In genomic region chr3:44729384-44729910, GRCh38 we compare ENCODE assay signal across 1 cellular context.
TF ChIP-seq lines count a peak whose summit lies in the region.

Gene ZNF501, plus strand, starts transcription at chr3:44729635. Its CDS starts 4,787 bp downstream, at chr3:44734422.

TF ChIP-seq in HepG2, 621 proteins besides CTCF, POLR2A, EP300 and RAD21 (continued from another document and continues in another):
- TF ChIP-seq MEIS2 (CRISPR knock-in tag; IDR thresholded peaks at IDR 0.05) (peak; percentile 52), PBX3 (CRISPR knock-in tag; IDR thresholded peaks at IDR 0.05; ENCODE audit: borderline replicate concordance) (no peak), TCF7L2 (IDR thresholded peaks at IDR 0.05; ENCODE audit: low read depth, low read length) (no peak), KDM2A (CRISPR knock-in tag; IDR thresholded peaks at IDR 0.05; ENCODE audit: borderline replicate concordance, low read depth) (peak; percentile 96), ZNF446 (CRISPR knock-in tag; IDR thresholded peaks at IDR 0.05) (no peak), ATF7 (IDR thresholded peaks at IDR 0.05) (peak; percentile 34; the same call in 1 of the 2 replicates), ATF7 (CRISPR knock-in tag; IDR thresholded peaks at IDR 0.05) (peak; percentile 84; the same call in 1 of the 2 replicates), CHCHD3 (CRISPR knock-in tag; IDR thresholded peaks at IDR 0.05) (no peak), SIN3B (IDR thresholded peaks at IDR 0.05; ENCODE audit: low read length) (peak; percentile 42; the same call in 1 of the 2 replicates), ZNF160 (CRISPR knock-in tag; IDR thresholded peaks at IDR 0.05) (no peak), ZNF343 (CRISPR knock-in tag; IDR thresholded peaks at IDR 0.05) (no peak), HNRNPK (IDR thresholded peaks at IDR 0.05; ENCODE audit: low read depth, low read length, poor library complexity, severe bottlenecking) (no peak), ZNF614 (CRISPR knock-in tag; IDR thresholded peaks at IDR 0.05; ENCODE audit: borderline replicate concordance) (peak; percentile 91; the same call in 1 of the 2 replicates), PHF20 (CRISPR knock-in tag; IDR thresholded peaks at IDR 0.05) (peak; percentile 99), ZNF124 (CRISPR knock-in tag; IDR thresholded peaks at IDR 0.05) (peak; percentile 76; the same call in 1 of the 2 replicates), HCFC1 (IDR thresholded peaks at IDR 0.05; ENCODE audit: low read depth, low read length) (peak; percentile 73), MYC (CRISPR knock-in tag; IDR thresholded peaks at IDR 0.05; ENCODE audit: borderline replicate concordance) (peak; percentile 90), ZNF747 (CRISPR knock-in tag; IDR thresholded peaks at IDR 0.05; ENCODE audit: borderline replicate concordance) (no peak; the same call in 1 of the 2 replicates), NRL (CRISPR knock-in tag; IDR thresholded peaks at IDR 0.05; ENCODE audit: borderline replicate concordance) (peak; percentile 78; the same call in 1 of the 2 replicates), HMG20A (CRISPR knock-in tag; IDR thresholded peaks at IDR 0.05; ENCODE audit: borderline replicate concordance) (no peak), ETV5 (CRISPR knock-in tag; IDR thresholded peaks at IDR 0.05; ENCODE audit: borderline replicate concordance) (peak; percentile 77), SRSF9 (IDR thresholded peaks at IDR 0.05; ENCODE audit: borderline replicate concordance, insufficient read depth, low read depth, low read length, poor library complexity, severe bottlenecking) (no peak), ZNF646 (CRISPR knock-in tag; IDR thresholded peaks at IDR 0.05) (no peak), SRF (IDR thresholded peaks at IDR 0.05; ENCODE audit: low read depth, low read length) (no peak), ZNF234 (CRISPR knock-in tag; conservative IDR thresholded peaks at IDR 0.05) (no peak), NAIF1 (CRISPR knock-in tag; IDR thresholded peaks at IDR 0.05; ENCODE audit: borderline replicate concordance) (peak; percentile 76; the same call in 1 of the 2 replicates), KAT8 (CRISPR knock-in tag; IDR thresholded peaks at IDR 0.05) (peak; percentile 99), ZNF260 (CRISPR knock-in tag; IDR thresholded peaks at IDR 0.05; ENCODE audit: borderline replicate concordance, low read depth) (no peak), NR2C2 (CRISPR knock-in tag; IDR thresholded peaks at IDR 0.05; ENCODE audit: borderline replicate concordance) (peak; percentile 80; the same call in 1 of the 2 replicates), ZNF317 (CRISPR knock-in tag; IDR thresholded peaks at IDR 0.05) (0 out of 2 replicates have a peak, but pooled peaks have one; percentile 53), KDM1A (CRISPR knock-in tag; IDR thresholded peaks at IDR 0.05) (no peak), ZNF121 (CRISPR knock-in tag; IDR thresholded peaks at IDR 0.05) (no peak; the same call in 1 of the 2 replicates), ZNF468 (CRISPR knock-in tag; IDR thresholded peaks at IDR 0.05) (no peak), SMARCE1 (IDR thresholded peaks at IDR 0.05; ENCODE audit: borderline replicate concordance) (no peak), NFE2 (CRISPR knock-in tag; IDR thresholded peaks at IDR 0.05) (0 out of 2 replicates have a peak, but pooled peaks have one; percentile 23), AFF4 (CRISPR knock-in tag; IDR thresholded peaks at IDR 0.05) (0 out of 2 replicates have a peak, but pooled peaks have one; percentile 73), ATRX (CRISPR knock-in tag; IDR thresholded peaks at IDR 0.05; ENCODE audit: borderline replicate concordance) (no peak), AKAP8 (CRISPR knock-in tag; IDR thresholded peaks at IDR 0.05) (no peak), WIZ (CRISPR knock-in tag; IDR thresholded peaks at IDR 0.05) (no peak), SNRNP70 (IDR thresholded peaks at IDR 0.05; ENCODE audit: low read depth, low read length) (no peak), LCORL (IDR thresholded peaks at IDR 0.05) (no peak), LCORL (CRISPR knock-in tag; IDR thresholded peaks at IDR 0.05) (peak; percentile 58), PAF1 (CRISPR knock-in tag; IDR thresholded peaks at IDR 0.05) (no peak), ZSCAN21 (CRISPR knock-in tag; IDR thresholded peaks at IDR 0.05; ENCODE audit: borderline replicate concordance) (peak; percentile 80; the same call in 1 of the 2 replicates)
- TF ChIP-seq, protein P1, sequence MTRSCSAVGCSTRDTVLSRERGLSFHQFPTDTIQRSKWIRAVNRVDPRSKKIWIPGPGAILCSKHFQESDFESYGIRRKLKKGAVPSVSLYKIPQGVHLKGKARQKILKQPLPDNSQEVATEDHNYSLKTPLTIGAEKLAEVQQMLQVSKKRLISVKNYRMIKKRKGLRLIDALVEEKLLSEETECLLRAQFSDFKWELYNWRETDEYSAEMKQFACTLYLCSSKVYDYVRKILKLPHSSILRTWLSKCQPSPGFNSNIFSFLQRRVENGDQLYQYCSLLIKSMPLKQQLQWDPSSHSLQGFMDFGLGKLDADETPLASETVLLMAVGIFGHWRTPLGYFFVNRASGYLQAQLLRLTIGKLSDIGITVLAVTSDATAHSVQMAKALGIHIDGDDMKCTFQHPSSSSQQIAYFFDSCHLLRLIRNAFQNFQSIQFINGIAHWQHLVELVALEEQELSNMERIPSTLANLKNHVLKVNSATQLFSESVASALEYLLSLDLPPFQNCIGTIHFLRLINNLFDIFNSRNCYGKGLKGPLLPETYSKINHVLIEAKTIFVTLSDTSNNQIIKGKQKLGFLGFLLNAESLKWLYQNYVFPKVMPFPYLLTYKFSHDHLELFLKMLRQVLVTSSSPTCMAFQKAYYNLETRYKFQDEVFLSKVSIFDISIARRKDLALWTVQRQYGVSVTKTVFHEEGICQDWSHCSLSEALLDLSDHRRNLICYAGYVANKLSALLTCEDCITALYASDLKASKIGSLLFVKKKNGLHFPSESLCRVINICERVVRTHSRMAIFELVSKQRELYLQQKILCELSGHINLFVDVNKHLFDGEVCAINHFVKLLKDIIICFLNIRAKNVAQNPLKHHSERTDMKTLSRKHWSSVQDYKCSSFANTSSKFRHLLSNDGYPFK (CRISPR knock-in tag; IDR thresholded peaks at IDR 0.05; ENCODE audit: borderline replicate concordance), result peak; percentile 88; the same call in 1 of the 2 replicates
- TF ChIP-seq, protein P2, sequence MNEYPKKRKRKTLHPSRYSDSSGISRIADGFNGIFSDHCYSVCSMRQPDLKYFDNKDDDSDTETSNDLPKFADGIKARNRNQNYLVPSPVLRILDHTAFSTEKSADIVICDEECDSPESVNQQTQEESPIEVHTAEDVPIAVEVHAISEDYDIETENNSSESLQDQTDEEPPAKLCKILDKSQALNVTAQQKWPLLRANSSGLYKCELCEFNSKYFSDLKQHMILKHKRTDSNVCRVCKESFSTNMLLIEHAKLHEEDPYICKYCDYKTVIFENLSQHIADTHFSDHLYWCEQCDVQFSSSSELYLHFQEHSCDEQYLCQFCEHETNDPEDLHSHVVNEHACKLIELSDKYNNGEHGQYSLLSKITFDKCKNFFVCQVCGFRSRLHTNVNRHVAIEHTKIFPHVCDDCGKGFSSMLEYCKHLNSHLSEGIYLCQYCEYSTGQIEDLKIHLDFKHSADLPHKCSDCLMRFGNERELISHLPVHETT (CRISPR knock-in tag; conservative IDR thresholded peaks at IDR 0.05), result peak; percentile 70
- TF ChIP-seq, protein P3, sequence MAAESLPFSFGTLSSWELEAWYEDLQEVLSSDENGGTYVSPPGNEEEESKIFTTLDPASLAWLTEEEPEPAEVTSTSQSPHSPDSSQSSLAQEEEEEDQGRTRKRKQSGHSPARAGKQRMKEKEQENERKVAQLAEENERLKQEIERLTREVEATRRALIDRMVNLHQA (CRISPR knock-in tag; IDR thresholded peaks at IDR 0.05), result no peak
- TF ChIP-seq, protein P4, sequence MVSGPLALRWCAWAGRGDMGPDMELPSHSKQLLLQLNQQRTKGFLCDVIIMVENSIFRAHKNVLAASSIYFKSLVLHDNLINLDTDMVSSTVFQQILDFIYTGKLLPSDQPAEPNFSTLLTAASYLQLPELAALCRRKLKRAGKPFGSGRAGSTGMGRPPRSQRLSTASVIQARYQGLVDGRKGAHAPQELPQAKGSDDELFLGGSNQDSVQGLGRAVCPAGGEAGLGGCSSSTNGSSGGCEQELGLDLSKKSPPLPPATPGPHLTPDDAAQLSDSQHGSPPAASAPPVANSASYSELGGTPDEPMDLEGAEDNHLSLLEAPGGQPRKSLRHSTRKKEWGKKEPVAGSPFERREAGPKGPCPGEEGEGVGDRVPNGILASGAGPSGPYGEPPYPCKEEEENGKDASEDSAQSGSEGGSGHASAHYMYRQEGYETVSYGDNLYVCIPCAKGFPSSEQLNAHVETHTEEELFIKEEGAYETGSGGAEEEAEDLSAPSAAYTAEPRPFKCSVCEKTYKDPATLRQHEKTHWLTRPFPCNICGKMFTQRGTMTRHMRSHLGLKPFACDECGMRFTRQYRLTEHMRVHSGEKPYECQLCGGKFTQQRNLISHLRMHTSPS (CRISPR knock-in tag; IDR thresholded peaks at IDR 0.05; ENCODE audit: low read depth), result no peak
- TF ChIP-seq, protein P5, sequence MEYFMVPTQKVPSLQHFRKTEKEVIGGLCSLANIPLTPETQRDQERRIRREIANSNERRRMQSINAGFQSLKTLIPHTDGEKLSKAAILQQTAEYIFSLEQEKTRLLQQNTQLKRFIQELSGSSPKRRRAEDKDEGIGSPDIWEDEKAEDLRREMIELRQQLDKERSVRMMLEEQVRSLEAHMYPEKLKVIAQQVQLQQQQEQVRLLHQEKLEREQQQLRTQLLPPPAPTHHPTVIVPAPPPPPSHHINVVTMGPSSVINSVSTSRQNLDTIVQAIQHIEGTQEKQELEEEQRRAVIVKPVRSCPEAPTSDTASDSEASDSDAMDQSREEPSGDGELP (IDR thresholded peaks at IDR 0.05; ENCODE audit: borderline replicate concordance, low read depth), result peak; percentile 66; the same call in 1 of the 2 replicates
